Comparison of ENCODE assay signal across 26 cellular contexts in the genomic region with DNA sequence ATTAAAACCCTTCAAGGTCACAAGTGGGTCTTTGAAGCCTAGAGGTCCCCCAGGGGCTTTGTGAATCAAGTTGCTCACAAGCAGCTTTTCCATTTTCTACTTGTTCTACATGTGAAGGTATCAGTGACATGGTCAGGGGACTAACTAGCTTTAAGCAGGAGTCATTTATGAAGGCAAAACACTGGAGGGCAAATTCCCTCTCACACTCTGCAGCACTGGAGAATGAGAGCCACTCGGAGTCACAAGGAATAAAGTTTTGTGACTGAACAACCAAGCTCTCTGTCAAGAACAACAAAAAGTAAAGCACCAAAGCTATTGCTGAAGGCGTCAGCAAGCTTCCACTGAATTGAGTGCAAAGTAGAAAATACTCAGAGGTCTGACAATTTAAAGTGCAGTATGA.
"Had no signal": no experiment of that assay in that cellular context is flagged by ENCODE, and none has a peak within 500 bp of the region (broad histone marks: within the 10 kb centered on the region; RNA-seq: fewer than 3 reads in every experiment).

No MANE protein-coding gene starts in this region.

- H3K9me3 Mint-ChIP-seq: natural killer cell treated with Interleukin-12 subunit alpha and Interleukin-12 subunit beta and Interleukin-15 and Interleukin-18, amount 100 ng/mL, for 72 hours; neural progenitor cell; stimulated activated naive B cell treated with anti-CD40 and anti-IgM and Interleukin-4, amounts not matched to agents 10 μg/mL and 1 μg/mL and 100 μg/mL, for 72 hours; stimulated activated naive CD8-positive, alpha-beta T cell treated with anti-CD3 and anti-CD28 coated beads, Interleukin-15, Interleukin-2, amounts not matched to agents 100 ng/mL and 50 ng/mL, for 24 hours had no signal

- H3K9me3 ChIP-seq: ovary, prostate gland, right lobe of liver, sigmoid colon, stomach, thoracic aorta, thyroid gland, tibial nerve, upper lobe of left lung, vagina had no signal

- H3K4me1 ChIP-seq: neural progenitor cell, prostate gland, right lobe of liver, sigmoid colon, stomach, thyroid gland, tibial nerve, upper lobe of left lung, vagina had no signal

- H3K4me3 Mint-ChIP-seq: naive B cell; naive thymus-derived CD8-positive, alpha-beta T cell; natural killer cell treated with Interleukin-12 subunit alpha and Interleukin-12 subunit beta and Interleukin-15 and Interleukin-18, amount 100 ng/mL, for 72 hours; neural progenitor cell; stimulated activated effector memory CD8-positive, alpha-beta T cell treated with anti-CD3 and anti-CD28 coated beads, Interleukin-12 subunit alpha, Interleukin-12 subunit beta, amount 100 ng/mL, for 72 hours; stimulated activated naive B cell treated with anti-CD40 and anti-IgM and Interleukin-4, amounts not matched to agents 10 μg/mL and 1 μg/mL and 100 μg/mL, for 72 hours; stimulated activated naive CD8-positive, alpha-beta T cell treated with anti-CD3 and anti-CD28 coated beads, Interleukin-15, Interleukin-2, amounts not matched to agents 100 ng/mL and 50 ng/mL, for 24 hours had no signal

- DNase-seq: naive B cell; naive thymus-derived CD8-positive, alpha-beta T cell; occipital lobe; ovary; right cardiac atrium; right lobe of liver; sigmoid colon; small intestine; stimulated activated CD4-positive, alpha-beta T cell treated with anti-CD3 and anti-CD28 coated beads, Interleukin-15, amount 100 ng/mL, for 24 hours; stimulated activated CD4-positive, alpha-beta T cell treated with anti-CD3 and anti-CD28 coated beads, Interleukin-2, amount 100 ng/mL, for 24 hours; stimulated activated CD4-positive, alpha-beta T cell treated with anti-CD3 and anti-CD28 coated beads, Interleukin-2, amount 100 ng/mL, for 48 hours; stimulated activated CD4-positive, alpha-beta T cell treated with anti-CD3 and anti-CD28 coated beads, Interleukin-4, amount 100 ng/mL, for 24 hours; stimulated activated naive B cell treated with anti-CD40 and anti-IgM and Interleukin-4, amounts not matched to agents 10 μg/mL and 1 μg/mL and 100 μg/mL, for 72 hours; stimulated activated naive CD4-positive, alpha-beta T cell treated with Interleukin-2 at 50 U/mL for 16 hours; stomach; thyroid gland; upper lobe of left lung had no signal

- H3K9ac ChIP-seq: neural progenitor cell had no signal

- H3K4me1 Mint-ChIP-seq: naive B cell; naive thymus-derived CD8-positive, alpha-beta T cell; neural progenitor cell; stimulated activated effector memory CD8-positive, alpha-beta T cell treated with anti-CD3 and anti-CD28 coated beads, Interleukin-12 subunit alpha, Interleukin-12 subunit beta, amount 100 ng/mL, for 72 hours; stimulated activated naive B cell treated with anti-CD40 and anti-IgM and Interleukin-4, amounts not matched to agents 10 μg/mL and 1 μg/mL and 100 μg/mL, for 72 hours had no signal

- H2AFZ ChIP-seq: neural progenitor cell had no signal

- H3K27me3 Mint-ChIP-seq: naive B cell; naive thymus-derived CD8-positive, alpha-beta T cell; natural killer cell treated with Interleukin-12 subunit alpha and Interleukin-12 subunit beta and Interleukin-15 and Interleukin-18, amount 100 ng/mL, for 72 hours; stimulated activated naive B cell treated with anti-CD40 and anti-IgM and Interleukin-4, amounts not matched to agents 10 μg/mL and 1 μg/mL and 100 μg/mL, for 72 hours; stimulated activated naive CD8-positive, alpha-beta T cell treated with anti-CD3 and anti-CD28 coated beads, Interleukin-15, Interleukin-2, amounts not matched to agents 100 ng/mL and 50 ng/mL, for 24 hours had no signal

- H3K36me3 ChIP-seq: neural progenitor cell, ovary, prostate gland, right lobe of liver, sigmoid colon, stomach, thoracic aorta, thyroid gland, tibial nerve, upper lobe of left lung, vagina had no signal

- H3K27me3 ChIP-seq: neural progenitor cell, ovary, right lobe of liver, sigmoid colon, stomach, thyroid gland, tibial nerve, upper lobe of left lung, vagina had no signal

- FAIRE-seq: small intestine, urothelium cell line had no signal

- H3K36me3 Mint-ChIP-seq: naive B cell; naive thymus-derived CD8-positive, alpha-beta T cell; natural killer cell treated with Interleukin-12 subunit alpha and Interleukin-12 subunit beta and Interleukin-15 and Interleukin-18, amount 100 ng/mL, for 72 hours; neural progenitor cell; stimulated activated effector memory CD8-positive, alpha-beta T cell treated with anti-CD3 and anti-CD28 coated beads, Interleukin-12 subunit alpha, Interleukin-12 subunit beta, amount 100 ng/mL, for 72 hours; stimulated activated naive B cell treated with anti-CD40 and anti-IgM and Interleukin-4, amounts not matched to agents 10 μg/mL and 1 μg/mL and 100 μg/mL, for 72 hours had no signal

- H3K4me3 ChIP-seq: neural progenitor cell, ovary, prostate gland, right lobe of liver, sigmoid colon, stomach, thoracic aorta, thyroid gland, tibial nerve, upper lobe of left lung, vagina had no signal

- H3K27ac Mint-ChIP-seq: naive B cell; natural killer cell treated with Interleukin-12 subunit alpha and Interleukin-12 subunit beta and Interleukin-15 and Interleukin-18, amount 100 ng/mL, for 72 hours; neural progenitor cell; stimulated activated effector memory CD8-positive, alpha-beta T cell treated with anti-CD3 and anti-CD28 coated beads, Interleukin-12 subunit alpha, Interleukin-12 subunit beta, amount 100 ng/mL, for 72 hours; stimulated activated naive B cell treated with anti-CD40 and anti-IgM and Interleukin-4, amounts not matched to agents 10 μg/mL and 1 μg/mL and 100 μg/mL, for 72 hours; stimulated activated naive CD8-positive, alpha-beta T cell treated with anti-CD3 and anti-CD28 coated beads, Interleukin-15, Interleukin-2, amounts not matched to agents 100 ng/mL and 50 ng/mL, for 24 hours had no signal

- ATAC-seq: naive thymus-derived CD8-positive, alpha-beta T cell; natural killer cell treated with Interleukin-12 subunit alpha and Interleukin-12 subunit beta and Interleukin-15 and Interleukin-18, amount 100 ng/mL, for 72 hours; right cardiac atrium; right lobe of liver; stimulated activated effector memory CD8-positive, alpha-beta T cell treated with anti-CD3 and anti-CD28 coated beads, Interleukin-12 subunit alpha, Interleukin-12 subunit beta, amount 100 ng/mL, for 72 hours; stimulated activated naive B cell treated with anti-CD40 and anti-IgM and Interleukin-4, amounts not matched to agents 10 μg/mL and 1 μg/mL and 100 μg/mL, for 72 hours had no signal

- H3K4me2 ChIP-seq: neural progenitor cell had no signal

- H3K27ac ChIP-seq: neural progenitor cell, ovary, prostate gland, right lobe of liver, sigmoid colon, stomach, thoracic aorta, thyroid gland, tibial nerve, upper lobe of left lung, vagina had no signal
